In genomic region chr1:215608646-215609045, GRCh38 we compare ENCODE assay signal across 27 cellular contexts.
"Had no signal": no experiment of that assay in that cellular context is flagged by ENCODE, and none has a peak within 500 bp of the region (broad histone marks: within the 10 kb centered on the region; RNA-seq: fewer than 3 reads in every experiment).

No MANE protein-coding gene starts in this region.

- H3K4me3 ChIP-seq: coronary artery, esophagus muscularis mucosa, gastroesophageal sphincter, heart left ventricle, hepatocyte, neural progenitor cell, psoas muscle, right lobe of liver, smooth muscle cell, suprapubic skin, transverse colon had no signal

- H3K9me3 Mint-ChIP-seq: stimulated activated naive CD8-positive, alpha-beta T cell treated with anti-CD3 and anti-CD28 coated beads, Interleukin-15, amount 100 ng/mL, for 72 hours had no signal

- FAIRE-seq: endothelial cell of umbilical vein had no signal

- H3K4me3 Mint-ChIP-seq: naive thymus-derived CD4-positive, alpha-beta T cell; nephron; neural progenitor cell; stimulated activated naive CD8-positive, alpha-beta T cell treated with anti-CD3 and anti-CD28 coated beads, Interleukin-15, amount 100 ng/mL, for 72 hours had no signal

- H3K4me1 Mint-ChIP-seq: naive thymus-derived CD4-positive, alpha-beta T cell; nephron; neural progenitor cell; stimulated activated naive CD8-positive, alpha-beta T cell treated with anti-CD3 and anti-CD28 coated beads, Interleukin-15, amount 100 ng/mL, for 72 hours had no signal

- H3K9me3 ChIP-seq: gastroesophageal sphincter, right lobe of liver, suprapubic skin, transverse colon had no signal

- H3K9ac ChIP-seq: neural progenitor cell had no signal

- H2AFZ ChIP-seq: hepatocyte, neural progenitor cell had no signal

- H3K27ac ChIP-seq: coronary artery, esophagus muscularis mucosa, foreskin keratinocyte, gastroesophageal sphincter, heart left ventricle, hepatocyte, neural progenitor cell, psoas muscle, suprapubic skin, transverse colon had no signal

- ATAC-seq: foreskin keratinocyte; gastroesophageal sphincter; naive thymus-derived CD4-positive, alpha-beta T cell; psoas muscle; stimulated activated naive CD8-positive, alpha-beta T cell treated with anti-CD3 and anti-CD28 coated beads, Interleukin-15, amount 100 ng/mL, for 72 hours had no signal

- H3K4me1 ChIP-seq: foreskin keratinocyte, psoas muscle had no signal

- DNase-seq: dermis blood vessel endothelial cell; effector memory CD4-positive, alpha-beta T cell; foreskin keratinocyte; heart left ventricle; kidney; mesendoderm; midbrain; naive thymus-derived CD4-positive, alpha-beta T cell; posterior cingulate gyrus; psoas muscle; right lobe of liver; stimulated activated CD4-positive, alpha-beta T cell treated with anti-CD3 and anti-CD28 coated beads, Interleukin-12 subunit alpha, Interleukin-12 subunit beta, amount 100 ng/mL, for 4 hours; stimulated activated CD4-positive, alpha-beta T cell treated with anti-CD3 and anti-CD28 coated beads, Interleukin-1b, Interleukin-23, amount 100 ng/mL, for 48 hours; stimulated activated CD4-positive, alpha-beta T cell treated with anti-CD3 and anti-CD28 coated beads, Interleukin-4, amount 100 ng/mL, for 1 hour; stimulated activated CD8-positive, alpha-beta memory T cell treated with anti-CD3 and anti-CD28 coated beads, Interleukin-4, amount 100 ng/mL, for 48 hours; stimulated activated naive CD4-positive, alpha-beta T cell; stimulated activated naive CD8-positive, alpha-beta T cell treated with anti-CD3 and anti-CD28 coated beads, Interleukin-15, amount 100 ng/mL, for 72 hours; transverse colon had no signal

- H3K27me3 ChIP-seq: esophagus muscularis mucosa, foreskin keratinocyte, gastroesophageal sphincter, heart left ventricle, hepatocyte, neural progenitor cell, right lobe of liver, suprapubic skin, transverse colon had no signal

- H3K4me2 ChIP-seq: hepatocyte, neural progenitor cell, smooth muscle cell had no signal

- H3K27me3 Mint-ChIP-seq: naive thymus-derived CD4-positive, alpha-beta T cell; stimulated activated naive CD8-positive, alpha-beta T cell treated with anti-CD3 and anti-CD28 coated beads, Interleukin-15, amount 100 ng/mL, for 72 hours had no signal

- H3K27ac Mint-ChIP-seq: naive thymus-derived CD4-positive, alpha-beta T cell; nephron; neural progenitor cell had no signal
